In genomic region chrX:41452972-41453371, GRCh38 we compare ENCODE assay signal across 16 cellular contexts. TPM values are rescaled to one million over a fixed set of nuclear protein-coding genes. Genes with fewer than 3 reads are reported as not detected.
DNase-seq lines count a peak whose midpoint lies in the region; ATAC-seq and TF ChIP-seq lines count a peak whose summit lies in the region.
"Had no signal": no experiment of that assay in that cellular context is flagged by ENCODE, and none has a peak within 500 bp of the region (broad histone marks: within the 10 kb centered on the region; RNA-seq: fewer than 3 reads in every experiment).

No MANE protein-coding gene starts in this region.

- DNase-seq in brain pericyte (ENCODE audit: low read depth, low spot score) (peak; percentile 12), islet precursor cell (peak; percentile 53), thoracic aorta (ENCODE audit: low spot score) (no peak), NCI-H748 (lab: John Stamatoyannopoulos, UW; ENCODE audit: unreplicated experiment) (no peak), GDM1 (lab: John Stamatoyannopoulos, UW) (no peak), hypothalamus (lab: John Stamatoyannopoulos, UW) (no peak)
- DNase-seq: activated naive CD8-positive, alpha-beta T cell treated with anti-CD3 and anti-CD28 coated beads for 36 hours; Calu3; effector memory CD4-positive, alpha-beta T cell; NCI-H1105; NCI-H345; PC-3; T-helper 1 cell had no signal

- H3K4me1 ChIP-seq in HUES64 (ENCODE audit: insufficient read depth, low read length) (0 out of 2 replicates have a peak, but pooled peaks cover 5% of the 10 kb centered on the region), thoracic aorta (ENCODE audit: control insufficient read depth in 1 of 2, low read depth in 2 of 2) (peaks cover 0 to 41% of the 10 kb centered on the region in 2 donors)

- H3K27ac ChIP-seq in HUES64 (ENCODE audit: low read depth, low read length) = peak overlapping the region; percentile 58; the same call in 1 of the 2 replicates
- peak overlapping the region; percentile 76 to 84 for H3K27ac ChIP-seq in thoracic aorta

- no peaks in the 10 kb centered on the region for H3K27me3 ChIP-seq in HUES64 (ENCODE audit: insufficient read depth, low read length)
- no peaks in the 10 kb centered on the region for H3K27me3 ChIP-seq in thoracic aorta (replicated peaks; ENCODE audit: insufficient read depth)

- 67% methylated on average over 4 of the region's 4 CpGs for WGBS in HUES64

- no peak for TF ChIP-seq CTCF in thoracic aorta (IDR thresholded peaks at IDR 0.05)

- no peak for ATAC-seq in thoracic aorta (ENCODE audit: insufficient number of reproducible peaks, low FRiP score, low read depth)
- ATAC-seq in GM21529 (IDR thresholded peaks at IDR 0.05; ENCODE audit: unreplicated experiment) = no peak
- ATAC-seq: activated CD4-positive, CD25-positive, alpha-beta regulatory T cell treated with anti-CD3 and anti-CD28 coated beads, Interleukin-2, amount 50 U/mL, for 24 hours; PC-3 had no signal

- no peak overlapping the region for H3K4me3 ChIP-seq in HUES64 (ENCODE audit: low read length)
- peak overlapping the region; percentile 41 for H3K4me3 ChIP-seq in thoracic aorta

- H3K36me3 ChIP-seq in HUES64 (ENCODE audit: insufficient read depth, low read length) (no peaks in the 10 kb centered on the region), thoracic aorta (no peaks in the 10 kb centered on the region)

- H3K9ac ChIP-seq in HUES64 (ENCODE audit: low read depth, low read length) = no peak overlapping the region

- H3K9me3 ChIP-seq in HUES64 (ENCODE audit: insufficient read depth, low read depth, low read length) (no peaks in the 10 kb centered on the region), thoracic aorta (no peaks in the 10 kb centered on the region)

RNA-seq across cellular contexts. Expression of gene NYX, which starts 5.8 kb away (rescaled TPM):
- not detected for polyA plus RNA-seq in HUES64 (2013, experiment 1 of 2)
- not detected for polyA plus RNA-seq in HUES64 (2013, experiment 2 of 2)
- total RNA-seq in thoracic aorta = not detected
- total RNA-seq: activated naive CD8-positive, alpha-beta T cell treated with anti-CD3 and anti-CD28 coated beads for 36 hours; Calu3; PC-3 had no signal

Comparison
In these comparisons a context has a peak if more than half of its experiments do, and no peak if none do; other contexts are left out.
1. DNase-seq: peak in brain pericyte (single experiment) and islet precursor cell (single experiment); none in thoracic aorta (single experiment), NCI-H748 (single experiment), GDM1 (single experiment) and hypothalamus (0 of 51).